In the genomic region with DNA sequence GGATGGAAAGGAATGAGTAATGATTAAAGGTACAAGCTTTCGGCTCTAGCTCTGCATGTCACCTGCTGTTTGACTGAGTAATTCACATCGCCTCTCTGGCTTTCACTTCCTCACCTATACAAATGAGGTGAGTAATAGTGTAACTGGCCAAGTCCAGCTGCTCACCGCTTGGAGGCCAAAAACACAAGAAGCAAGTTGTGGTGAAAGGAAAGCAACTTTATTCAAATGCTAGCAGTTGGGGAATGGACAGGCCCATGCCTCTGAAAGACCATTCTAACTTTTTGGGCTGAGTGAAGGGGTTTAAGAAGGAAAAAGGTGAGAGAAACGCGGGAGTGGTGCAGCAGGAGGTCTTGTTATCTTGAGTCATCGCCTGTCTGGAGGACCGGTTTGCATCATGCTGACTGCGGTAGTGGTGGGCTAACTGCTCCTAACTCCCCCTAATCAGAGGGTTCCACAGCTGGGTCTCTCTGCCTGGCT, we compare ENCODE assay signal across 9 cellular contexts. TPM values are rescaled to one million over a fixed set of nuclear protein-coding genes. Genes with fewer than 3 reads are reported as not detected.
DNase-seq lines count a peak whose midpoint lies in the region; ATAC-seq and TF ChIP-seq lines count a peak whose summit lies in the region.
"Had no signal": no experiment of that assay in that cellular context is flagged by ENCODE, and none has a peak within 500 bp of the region (broad histone marks: within the 10 kb centered on the region; RNA-seq: fewer than 3 reads in every experiment).

No MANE protein-coding gene starts in this region.

- no peak overlapping the region for H3K27ac Mint-ChIP-seq in activated T-helper 1 cell treated with anti-CD3 and anti-CD28 coated beads, Interleukin-12 subunit alpha, Interleukin-12 subunit beta, Interleukin-2, Interleukin-4 antibody, amounts not matched to agents 30 ng/mL and 10 ng/mL and 1 ng/mL, durations not matched to agents 14 hours and 24 hours and 36 hours

- peak; percentile 95 for ATAC-seq in HG02973 (IDR thresholded peaks at IDR 0.05; ENCODE audit: unreplicated experiment)

- no peaks in the 10 kb centered on the region for H3K36me3 Mint-ChIP-seq in activated T-helper 1 cell treated with anti-CD3 and anti-CD28 coated beads, Interleukin-12 subunit alpha, Interleukin-12 subunit beta, Interleukin-2, Interleukin-4 antibody, amounts not matched to agents 30 ng/mL and 10 ng/mL and 1 ng/mL, durations not matched to agents 14 hours and 24 hours and 36 hours (ENCODE audit: low read depth)

- no peak overlapping the region for H3K27ac ChIP-seq in RWPE1

- H3K4me3 Mint-ChIP-seq in activated T-helper 1 cell treated with anti-CD3 and anti-CD28 coated beads, Interleukin-12 subunit alpha, Interleukin-12 subunit beta, Interleukin-2, Interleukin-4 antibody, amounts not matched to agents 30 ng/mL and 10 ng/mL and 1 ng/mL, durations not matched to agents 14 hours and 24 hours and 36 hours, result no peak overlapping the region

- peak; percentile 9 for DNase-seq in Daoy (ENCODE audit: low read depth)
- DNase-seq in GM19238 (ENCODE audit: insufficient read length, low spot score), result peak; percentile 39
- DNase-seq in RWPE1 (ENCODE audit: low spot score), result peak; percentile 46
- DNase-seq in cerebellum (ENCODE audit: low spot score), result no peak
- no peak for DNase-seq in G401 (ENCODE audit: low spot score)
- DNase-seq in SKM-1 (lab: John Stamatoyannopoulos, UW; ENCODE audit: unreplicated experiment), result no peak
- no peak for DNase-seq in activated T-helper 1 cell treated with anti-CD3 and anti-CD28 coated beads, Interleukin-12 subunit alpha, Interleukin-12 subunit beta, Interleukin-2, Interleukin-4 antibody, amounts not matched to agents 30 ng/mL and 10 ng/mL and 1 ng/mL, durations not matched to agents 14 hours and 24 hours and 36 hours (ENCODE audit: low spot score)
- DNase-seq: NCI-H446 treated with DMSO at 0.1 percent for 48 hours had no signal

- H3K27me3 Mint-ChIP-seq in activated T-helper 1 cell treated with anti-CD3 and anti-CD28 coated beads, Interleukin-12 subunit alpha, Interleukin-12 subunit beta, Interleukin-2, Interleukin-4 antibody, amounts not matched to agents 30 ng/mL and 10 ng/mL and 1 ng/mL, durations not matched to agents 14 hours and 24 hours and 36 hours (ENCODE audit: insufficient read depth), result peaks cover 15% of the 10 kb centered on the region

- H3K9me3 Mint-ChIP-seq in activated T-helper 1 cell treated with anti-CD3 and anti-CD28 coated beads, Interleukin-12 subunit alpha, Interleukin-12 subunit beta, Interleukin-2, Interleukin-4 antibody, amounts not matched to agents 30 ng/mL and 10 ng/mL and 1 ng/mL, durations not matched to agents 14 hours and 24 hours and 36 hours, result no peaks in the 10 kb centered on the region

- no peak for TF ChIP-seq CTCF in RWPE1 (conservative IDR thresholded peaks at IDR 0.05; ENCODE audit: low read depth)

- POLR2A ChIA-PET in RWPE1 (lab: Yijun Ruan, JAX; ENCODE audit: low non-redundant PET), result no interaction called here

- CTCF ChIA-PET in RWPE1 (lab: Yijun Ruan, JAX), result interaction anchor here (0.5 to 0.6 kb wide), 2 partner anchors 39 to 272 kb away, joined by 3 read pairs; a partner anchor contains a TSS

- in situ Hi-C loops in G401 (cut with HindIII; ENCODE audit: low sequenced_read_pairs), result no loop called here

- intact Hi-C loops in activated T-helper 1 cell treated with anti-CD3 and anti-CD28 coated beads, Interleukin-12 subunit alpha, Interleukin-12 subunit beta, Interleukin-2, Interleukin-4 antibody, amounts not matched to agents 30 ng/mL and 10 ng/mL and 1 ng/mL, durations not matched to agents 14 hours and 24 hours and 36 hours (cut with micrococcal nuclease), result no loop called here

- peaks cover 7% of the 10 kb centered on the region for H3K4me1 Mint-ChIP-seq in activated T-helper 1 cell treated with anti-CD3 and anti-CD28 coated beads, Interleukin-12 subunit alpha, Interleukin-12 subunit beta, Interleukin-2, Interleukin-4 antibody, amounts not matched to agents 30 ng/mL and 10 ng/mL and 1 ng/mL, durations not matched to agents 14 hours and 24 hours and 36 hours (ENCODE audit: low read depth)

RNA-seq across cellular contexts. Expression of a gene that starts 45.7 kb away (rescaled TPM):
- total RNA-seq in Daoy (2014; rRNA removed; shearing (Covaris generic)), result 16.1 and 17.8 TPM in 2 replicates
- total RNA-seq in cerebellum, result 29.6 TPM
- total RNA-seq in G401 (2014; rRNA removed; shearing (Covaris generic)), result 23.9 and 34.4 TPM in 2 replicates
- 93.1 and 99.6 TPM in 2 replicates for total RNA-seq in activated T-helper 1 cell treated with anti-CD3 and anti-CD28 coated beads, Interleukin-12 subunit alpha, Interleukin-12 subunit beta, Interleukin-2, Interleukin-4 antibody, amounts not matched to agents 30 ng/mL and 10 ng/mL and 1 ng/mL, durations not matched to agents 14 hours and 24 hours and 36 hours

RNA-seq across cellular contexts. Expression of a gene that starts 51.3 kb away (rescaled TPM):
- not detected in 2 replicates for total RNA-seq in Daoy (2014; rRNA removed; shearing (Covaris generic))
- total RNA-seq in cerebellum, result not detected
- not detected in 2 replicates for total RNA-seq in G401 (2014; rRNA removed; shearing (Covaris generic))
- total RNA-seq in activated T-helper 1 cell treated with anti-CD3 and anti-CD28 coated beads, Interleukin-12 subunit alpha, Interleukin-12 subunit beta, Interleukin-2, Interleukin-4 antibody, amounts not matched to agents 30 ng/mL and 10 ng/mL and 1 ng/mL, durations not matched to agents 14 hours and 24 hours and 36 hours, result not detected in 2 replicates

Comparison
In these comparisons a context has a peak if more than half of its experiments do, and no peak if none do; other contexts are left out.
1. DNase-seq: peak in Daoy (single experiment), GM19238 (single experiment) and RWPE1 (single experiment); none in cerebellum (single experiment), G401 (single experiment), SKM-1 (single experiment) and activated T-helper 1 cell treated with anti-CD3 and anti-CD28 coated beads, Interleukin-12 subunit alpha, Interleukin-12 subunit beta, Interleukin-2, Interleukin-4 antibody, amounts not matched to agents 30 ng/mL and 10 ng/mL and 1 ng/mL, durations not matched to agents 14 hours and 24 hours and 36 hours (single experiment).